26 cellular contexts compared by ENCODE assay signal in the genomic region with DNA sequence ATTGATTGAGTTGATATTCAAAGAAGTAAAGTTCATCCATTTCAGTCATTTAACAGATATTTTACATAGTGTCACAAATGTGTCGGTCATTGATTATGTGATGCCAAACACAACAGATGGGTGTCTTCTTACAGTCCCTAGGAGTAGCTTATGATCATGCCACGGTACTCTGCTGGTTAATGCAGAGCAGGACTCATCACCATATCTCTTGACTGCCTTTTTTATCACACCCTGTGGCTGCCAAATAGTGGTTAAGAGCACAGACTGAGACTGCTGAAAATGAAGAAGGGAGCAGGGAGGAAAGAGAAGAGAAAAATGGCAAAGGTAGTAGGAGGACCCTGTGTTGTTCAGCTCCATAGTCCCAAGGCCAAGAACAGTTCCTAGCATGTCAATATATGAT.
"Had no signal": no experiment of that assay in that cellular context is flagged by ENCODE, and none has a peak within 500 bp of the region (broad histone marks: within the 10 kb centered on the region; RNA-seq: fewer than 3 reads in every experiment).

No MANE protein-coding gene starts in this region.

- H3K4me3 Mint-ChIP-seq: naive thymus-derived CD4-positive, alpha-beta T cell; natural killer cell treated with Interleukin-12 subunit alpha and Interleukin-12 subunit beta and Interleukin-15 and Interleukin-18, amount 100 ng/mL, for 72 hours; stimulated activated naive B cell treated with anti-CD40 and anti-IgM and Interleukin-4, amounts not matched to agents 10 μg/mL and 1 μg/mL and 100 μg/mL, for 72 hours had no signal

- H3K36me3 ChIP-seq: ovary, prostate gland had no signal

- H3K9me3 ChIP-seq: heart right ventricle, mucosa of descending colon, ovary, prostate gland, right lobe of liver, stomach, testis, thyroid gland, transverse colon, upper lobe of left lung, vagina had no signal

- H3K4me1 ChIP-seq: heart right ventricle, prostate gland, right lobe of liver, stomach, testis, thyroid gland, transverse colon, upper lobe of left lung, vagina had no signal

- H3K27me3 Mint-ChIP-seq: naive thymus-derived CD4-positive, alpha-beta T cell; natural killer cell treated with Interleukin-12 subunit alpha and Interleukin-12 subunit beta and Interleukin-15 and Interleukin-18, amount 100 ng/mL, for 72 hours; stimulated activated naive B cell treated with anti-CD40 and anti-IgM and Interleukin-4, amounts not matched to agents 10 μg/mL and 1 μg/mL and 100 μg/mL, for 72 hours had no signal

- DNase-seq: heart right ventricle; islet precursor cell; midbrain; mucosa of descending colon; naive thymus-derived CD4-positive, alpha-beta T cell; ovary; retina; right lobe of liver; stimulated activated CD4-positive, alpha-beta T cell treated with anti-CD3 and anti-CD28 coated beads, Interleukin-1b, Interleukin-23, amount 100 ng/mL, for 48 hours; stimulated activated CD4-positive, alpha-beta T cell treated with anti-CD3 and anti-CD28 coated beads, Interleukin-2, amount 100 ng/mL, for 48 hours; stimulated activated CD4-positive, alpha-beta T cell treated with anti-CD3 and anti-CD28 coated beads, Interleukin-4, amount 100 ng/mL, for 4 hours; stimulated activated CD8-positive, alpha-beta memory T cell treated with anti-CD3 and anti-CD28 coated beads, Interleukin-4, amount 100 ng/mL, for 48 hours; stimulated activated naive B cell treated with anti-CD40 and anti-IgM and Interleukin-4, amounts not matched to agents 10 μg/mL and 1 μg/mL and 100 μg/mL, for 72 hours; stimulated activated naive CD8-positive, alpha-beta T cell treated with anti-CD3 and anti-CD28 coated beads, Interleukin-15, Interleukin-2, amounts not matched to agents 100 U/mL and 50 U/mL, for 24 hours; stomach; testis; thyroid gland; transverse colon had no signal

- H3K4me3 ChIP-seq: heart right ventricle, hepatocyte, lung, mucosa of descending colon, ovary, prostate gland, right lobe of liver, smooth muscle cell, stomach, testis, thyroid gland, transverse colon, upper lobe of left lung, vagina had no signal

- H3K27ac Mint-ChIP-seq: naive thymus-derived CD4-positive, alpha-beta T cell; natural killer cell treated with Interleukin-12 subunit alpha and Interleukin-12 subunit beta and Interleukin-15 and Interleukin-18, amount 100 ng/mL, for 72 hours; stimulated activated naive B cell treated with anti-CD40 and anti-IgM and Interleukin-4, amounts not matched to agents 10 μg/mL and 1 μg/mL and 100 μg/mL, for 72 hours had no signal

- ATAC-seq: left lobe of liver; mucosa of descending colon; naive thymus-derived CD4-positive, alpha-beta T cell; natural killer cell treated with Interleukin-12 subunit alpha and Interleukin-12 subunit beta and Interleukin-15 and Interleukin-18, amount 100 ng/mL, for 72 hours; right lobe of liver; stimulated activated naive B cell treated with anti-CD40 and anti-IgM and Interleukin-4, amounts not matched to agents 10 μg/mL and 1 μg/mL and 100 μg/mL, for 72 hours; stimulated activated naive CD8-positive, alpha-beta T cell treated with anti-CD3 and anti-CD28 coated beads, Interleukin-15, Interleukin-2, amounts not matched to agents 100 U/mL and 50 U/mL, for 24 hours had no signal

- H3K9me3 Mint-ChIP-seq: naive thymus-derived CD4-positive, alpha-beta T cell; natural killer cell treated with Interleukin-12 subunit alpha and Interleukin-12 subunit beta and Interleukin-15 and Interleukin-18, amount 100 ng/mL, for 72 hours; stimulated activated naive B cell treated with anti-CD40 and anti-IgM and Interleukin-4, amounts not matched to agents 10 μg/mL and 1 μg/mL and 100 μg/mL, for 72 hours had no signal

- H3K27me3 ChIP-seq: heart right ventricle, hepatocyte, ovary, right lobe of liver, stomach, testis, thyroid gland, transverse colon, upper lobe of left lung, vagina had no signal

- H3K27ac ChIP-seq: heart right ventricle, hepatocyte, ovary, prostate gland, right lobe of liver, stomach, testis, thyroid gland, transverse colon, upper lobe of left lung, vagina had no signal
